10 cellular contexts compared by ENCODE assay signal in genomic region chr10:77500754-77501151, GRCh38.
DNase-seq lines count a peak whose midpoint lies in the region; ATAC-seq lines count a peak whose summit lies in the region.
"Had no signal": no experiment of that assay in that cellular context is flagged by ENCODE, and none has a peak within 500 bp of the region (broad histone marks: within the 10 kb centered on the region; RNA-seq: fewer than 3 reads in every experiment).

No MANE protein-coding gene starts in this region.

- no peaks in the 10 kb centered on the region for H3K9me3 Mint-ChIP-seq in activated T-cell treated with anti-CD3 and anti-CD28 coated beads, Interleukin-2, amount 50 U/mL, for 72 hours
- no peaks in the 10 kb centered on the region for H3K9me3 Mint-ChIP-seq in activated T-helper 17 cell treated with anti-CD3 and anti-CD28 coated beads, Interleukin-2, amount 50 U/mL, for 72 hours
- no peaks in the 10 kb centered on the region for H3K9me3 Mint-ChIP-seq in stimulated activated naive CD8-positive, alpha-beta T cell treated with anti-CD3 and anti-CD28 coated beads, Interleukin-15, amount 100 ng/mL, for 72 hours

- H3K36me3 Mint-ChIP-seq in activated T-cell treated with anti-CD3 and anti-CD28 coated beads, Interleukin-2, amount 50 U/mL, for 72 hours (ENCODE audit: insufficient read depth in 2 of 2), result no peaks in the 10 kb centered on the region
- no peaks in the 10 kb centered on the region for H3K36me3 Mint-ChIP-seq in activated T-helper 17 cell treated with anti-CD3 and anti-CD28 coated beads, Interleukin-2, amount 50 U/mL, for 72 hours (ENCODE audit: low read depth)

- DNase-seq in activated T-cell treated with anti-CD3 and anti-CD28 coated beads, Interleukin-2, amount 50 U/mL, for 72 hours, result peak; percentile 18 to 28
- DNase-seq in activated T-cell treated with anti-CD3 and anti-CD28 coated beads, Interleukin-2, amount 50 U/mL, for 1 hour, result no peak
- DNase-seq in stimulated activated naive CD8-positive, alpha-beta T cell treated with anti-CD3 and anti-CD28 coated beads, Interleukin-15, amount 100 ng/mL, for 72 hours, result peak; percentile 9 to 67
- DNase-seq in DMS79 (lab: John Stamatoyannopoulos, UW) (no peak), iPS-NIHi7 (ENCODE audit: extremely low spot score) (no peak)
- DNase-seq: left ventricle myocardium superior, NCI-H2171 had no signal

- H3K4me3 Mint-ChIP-seq in activated T-cell treated with anti-CD3 and anti-CD28 coated beads, Interleukin-2, amount 50 U/mL, for 72 hours, result peak overlapping the region; percentile 48 to 56
- H3K4me3 Mint-ChIP-seq in activated T-helper 17 cell treated with anti-CD3 and anti-CD28 coated beads, Interleukin-2, amount 50 U/mL, for 72 hours, result no peak overlapping the region
- peak overlapping the region; percentile 72 to 75 for H3K4me3 Mint-ChIP-seq in stimulated activated naive CD8-positive, alpha-beta T cell treated with anti-CD3 and anti-CD28 coated beads, Interleukin-15, amount 100 ng/mL, for 72 hours

- H3K4me1 Mint-ChIP-seq in activated T-cell treated with anti-CD3 and anti-CD28 coated beads, Interleukin-2, amount 50 U/mL, for 72 hours (ENCODE audit: low read depth), result peaks cover 22% of the 10 kb centered on the region
- H3K4me1 Mint-ChIP-seq in activated T-helper 17 cell treated with anti-CD3 and anti-CD28 coated beads, Interleukin-2, amount 50 U/mL, for 72 hours, result no peaks in the 10 kb centered on the region
- peaks cover 31% of the 10 kb centered on the region for H3K4me1 Mint-ChIP-seq in stimulated activated naive CD8-positive, alpha-beta T cell treated with anti-CD3 and anti-CD28 coated beads, Interleukin-15, amount 100 ng/mL, for 72 hours

- peaks cover 16% of the 10 kb centered on the region for H3K27me3 Mint-ChIP-seq in activated T-cell treated with anti-CD3 and anti-CD28 coated beads, Interleukin-2, amount 50 U/mL, for 72 hours (ENCODE audit: low read depth)
- peaks cover 12% of the 10 kb centered on the region for H3K27me3 Mint-ChIP-seq in activated T-helper 17 cell treated with anti-CD3 and anti-CD28 coated beads, Interleukin-2, amount 50 U/mL, for 72 hours
- H3K27me3 Mint-ChIP-seq in stimulated activated naive CD8-positive, alpha-beta T cell treated with anti-CD3 and anti-CD28 coated beads, Interleukin-15, amount 100 ng/mL, for 72 hours, result peaks cover 30% of the 10 kb centered on the region

- H3K27ac Mint-ChIP-seq in activated T-cell treated with anti-CD3 and anti-CD28 coated beads, Interleukin-2, amount 50 U/mL, for 72 hours, result no peak overlapping the region
- no peak overlapping the region for H3K27ac Mint-ChIP-seq in activated T-helper 17 cell treated with anti-CD3 and anti-CD28 coated beads, Interleukin-2, amount 50 U/mL, for 72 hours
- H3K27ac Mint-ChIP-seq in stimulated activated naive CD8-positive, alpha-beta T cell treated with anti-CD3 and anti-CD28 coated beads, Interleukin-15, amount 100 ng/mL, for 72 hours, result peak overlapping the region; percentile 92 to 95

- peak; percentile 75 to 77 for ATAC-seq in activated T-cell treated with anti-CD3 and anti-CD28 coated beads, Interleukin-2, amount 50 U/mL, for 72 hours (replicated peaks in 1 of 2)
- peak; percentile 72 for ATAC-seq in HG03039 (IDR thresholded peaks at IDR 0.05; ENCODE audit: unreplicated experiment)
- ATAC-seq in activated T-helper 17 cell treated with anti-CD3 and anti-CD28 coated beads, Interleukin-2, amount 50 U/mL, for 72 hours (replicated peaks), result peak; percentile 64
- ATAC-seq in stimulated activated naive CD8-positive, alpha-beta T cell treated with anti-CD3 and anti-CD28 coated beads, Interleukin-15, amount 100 ng/mL, for 72 hours, result peak; percentile 85
- ATAC-seq in GM19324 (IDR thresholded peaks at IDR 0.05; ENCODE audit: low FRiP score, unreplicated experiment), result no peak

Comparison
In these comparisons a context has a peak if more than half of its experiments do, and no peak if none do; other contexts are left out.
1. DNase-seq: peak in activated T-cell treated with anti-CD3 and anti-CD28 coated beads, Interleukin-2, amount 50 U/mL, for 72 hours (2 of 2) and stimulated activated naive CD8-positive, alpha-beta T cell treated with anti-CD3 and anti-CD28 coated beads, Interleukin-15, amount 100 ng/mL, for 72 hours (2 of 2); none in activated T-cell treated with anti-CD3 and anti-CD28 coated beads, Interleukin-2, amount 50 U/mL, for 1 hour (single experiment), DMS79 (single experiment) and iPS-NIHi7 (single experiment).
2. H3K27ac Mint-ChIP-seq: peak in stimulated activated naive CD8-positive, alpha-beta T cell treated with anti-CD3 and anti-CD28 coated beads, Interleukin-15, amount 100 ng/mL, for 72 hours (2 of 2); none in activated T-cell treated with anti-CD3 and anti-CD28 coated beads, Interleukin-2, amount 50 U/mL, for 72 hours (single experiment) and activated T-helper 17 cell treated with anti-CD3 and anti-CD28 coated beads, Interleukin-2, amount 50 U/mL, for 72 hours (single experiment).